8 cellular contexts compared by ENCODE assay signal in the genomic region with DNA sequence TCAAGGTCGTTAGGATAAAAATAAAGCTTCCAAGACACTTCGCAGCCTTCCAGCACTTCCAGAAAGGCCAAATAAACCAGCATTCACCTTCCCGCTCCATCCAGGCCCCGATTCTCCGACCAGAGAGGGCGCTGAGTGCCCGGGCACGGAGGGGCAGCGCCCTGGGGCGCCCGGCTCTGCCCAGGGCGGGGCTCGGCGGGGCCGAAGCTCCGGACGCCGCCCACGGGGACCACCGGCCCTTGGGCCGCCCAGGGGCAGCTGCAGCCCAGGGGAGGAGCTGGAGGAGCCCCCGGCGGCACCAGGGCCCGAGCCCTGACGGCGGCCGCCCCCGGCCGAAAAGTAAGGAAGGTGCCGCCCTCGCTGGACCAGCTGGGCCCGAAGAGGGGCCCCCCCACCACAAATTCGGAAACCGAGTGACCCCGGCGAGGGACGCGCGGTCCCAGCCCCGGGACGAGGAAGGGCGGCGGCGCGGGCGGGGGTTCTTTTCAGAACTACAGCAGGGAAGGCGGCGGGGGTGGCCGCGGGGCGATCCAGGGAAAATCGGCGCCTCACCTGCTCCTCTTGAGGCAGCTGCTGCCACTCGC. TPM values are rescaled to one million over a fixed set of nuclear protein-coding genes. Genes with fewer than 3 reads are reported as not detected.
A peak's percentile ranks its signal among the peaks of the same experiment; 100 is the strongest.
DNase-seq lines count a peak whose midpoint lies in the region; ATAC-seq and TF ChIP-seq lines count a peak whose summit lies in the region.

No MANE protein-coding gene starts in this region.

- peaks cover 38% of the 10 kb centered on the region for H3K4me1 Mint-ChIP-seq in activated CD8-positive, alpha-beta memory T cell treated with anti-CD3 and anti-CD28 coated beads, Interleukin-2, amount 10 ng/mL, durations not matched to agents 7 days and 5 days

- 0% methylated on average over 22 of the region's 54 CpGs for WGBS in suprapubic skin

- TF ChIP-seq POLR2A in suprapubic skin (IDR thresholded peaks at IDR 0.05): no peak

- H3K4me1 ChIP-seq in mononuclear cell (ENCODE audit: insufficient read depth, low read length) (peaks cover 37% of the 10 kb centered on the region), suprapubic skin (peaks cover 50% of the 10 kb centered on the region)

- TF ChIP-seq CTCF in epithelial cell of esophagus (IDR thresholded peaks at IDR 0.05; ENCODE audit: insufficient read depth, low read depth, low read length, missing control alignments) (peak; percentile 26), suprapubic skin (IDR thresholded peaks at IDR 0.05) (peak in 1 of 2 donors; percentile 20)

- DNase-seq in activated CD8-positive, alpha-beta memory T cell treated with anti-CD3 and anti-CD28 coated beads for 4 hours (ENCODE audit: low read depth in 2 of 2): peak; percentile 7 to 12
- DNase-seq in activated CD8-positive, alpha-beta memory T cell treated with anti-CD3 and anti-CD28 coated beads for 24 hours: no peak
- DNase-seq in NCI-H128 (lab: John Stamatoyannopoulos, UW; ENCODE audit: unreplicated experiment): peak; percentile 14
- peak; percentile 60 for DNase-seq in activated CD8-positive, alpha-beta memory T cell treated with anti-CD3 and anti-CD28 coated beads, Interleukin-2, amount 10 ng/mL, durations not matched to agents 7 days and 5 days
- peak; percentile 43 for DNase-seq in epithelial cell of esophagus (ENCODE audit: low read depth)
- no peak for DNase-seq in suprapubic skin (ENCODE audit: low spot score in 2 of 2)

- H3K9me3 Mint-ChIP-seq in activated CD8-positive, alpha-beta memory T cell treated with anti-CD3 and anti-CD28 coated beads, Interleukin-2, amount 10 ng/mL, durations not matched to agents 7 days and 5 days (ENCODE audit: low read depth): no peaks in the 10 kb centered on the region

- H3K36me3 ChIP-seq in suprapubic skin: no peaks in the 10 kb centered on the region

- peak overlapping the region; percentile 99 for H3K27ac ChIP-seq in suprapubic skin

- H3K4me3 ChIP-seq in epithelial cell of esophagus (ENCODE audit: low read length): peak overlapping the region; percentile 84
- peak overlapping the region; percentile 70 for H3K4me3 ChIP-seq in mononuclear cell (ENCODE audit: low read length)
- H3K4me3 ChIP-seq in suprapubic skin: peak overlapping the region; percentile 89

- H3K27ac Mint-ChIP-seq in activated CD8-positive, alpha-beta memory T cell treated with anti-CD3 and anti-CD28 coated beads, Interleukin-2, amount 10 ng/mL, durations not matched to agents 7 days and 5 days: peak overlapping the region; percentile 85

- H3K9me3 ChIP-seq in mononuclear cell (ENCODE audit: low read depth, low read length): no peaks in the 10 kb centered on the region
- H3K9me3 ChIP-seq in suprapubic skin: no peaks in the 10 kb centered on the region

- TF ChIP-seq EP300 in suprapubic skin (IDR thresholded peaks at IDR 0.05): no peak

- H3K27me3 ChIP-seq in mononuclear cell (ENCODE audit: insufficient read depth, low read length) (no peaks in the 10 kb centered on the region), suprapubic skin (no peaks in the 10 kb centered on the region)

- H3K27me3 Mint-ChIP-seq in activated CD8-positive, alpha-beta memory T cell treated with anti-CD3 and anti-CD28 coated beads, Interleukin-2, amount 10 ng/mL, durations not matched to agents 7 days and 5 days: no peaks in the 10 kb centered on the region

- ATAC-seq in HG02610 (IDR thresholded peaks at IDR 0.05; ENCODE audit: unreplicated experiment): peak; percentile 16
- peak; percentile 23 for ATAC-seq in activated CD8-positive, alpha-beta memory T cell treated with anti-CD3 and anti-CD28 coated beads, Interleukin-2, amount 10 ng/mL, durations not matched to agents 7 days and 5 days

- peak overlapping the region; percentile 78 for H3K4me3 Mint-ChIP-seq in activated CD8-positive, alpha-beta memory T cell treated with anti-CD3 and anti-CD28 coated beads, Interleukin-2, amount 10 ng/mL, durations not matched to agents 7 days and 5 days

- H3K36me3 Mint-ChIP-seq in activated CD8-positive, alpha-beta memory T cell treated with anti-CD3 and anti-CD28 coated beads, Interleukin-2, amount 10 ng/mL, durations not matched to agents 7 days and 5 days: peaks cover 13% of the 10 kb centered on the region

- CTCF ChIA-PET in activated CD8-positive, alpha-beta memory T cell treated with anti-CD3 and anti-CD28 coated beads, Interleukin-2, amount 10 ng/mL, durations not matched to agents 7 days and 5 days (lab: Charles Lee): interaction anchor here (0.8 to 3.1 kb wide), 11 partner anchors 10 to 190 kb away, joined by 3 to 34 read pairs (median 4); a partner anchor contains a TSS

RNA-seq across cellular contexts. Expression of a gene that starts 0.3 kb away (rescaled TPM):
- total RNA-seq in activated CD8-positive, alpha-beta memory T cell treated with anti-CD3 and anti-CD28 coated beads, Interleukin-2, amount 10 ng/mL, durations not matched to agents 7 days and 5 days: 10 to 100 TPM; 28.8 to 31.9 TPM
- total RNA-seq in mononuclear cell (29.8 TPM), suprapubic skin (10 to 100 TPM; 72.2 to 89.0 (median 80.9) TPM)

RNA-seq across cellular contexts. Expression of a gene that starts 10.5 kb away (rescaled TPM):
- 10 to 100 TPM; 55.8 to 64.1 TPM for total RNA-seq in activated CD8-positive, alpha-beta memory T cell treated with anti-CD3 and anti-CD28 coated beads, Interleukin-2, amount 10 ng/mL, durations not matched to agents 7 days and 5 days
- total RNA-seq in mononuclear cell (65.1 TPM), suprapubic skin (100 to 1,000 TPM; 161 to 221 (median 193) TPM)

RNA-seq across cellular contexts. Expression of a gene that starts 56.6 kb away (rescaled TPM):
- 10 to 100 TPM; 21.7 to 25.5 TPM for total RNA-seq in activated CD8-positive, alpha-beta memory T cell treated with anti-CD3 and anti-CD28 coated beads, Interleukin-2, amount 10 ng/mL, durations not matched to agents 7 days and 5 days
- 2.8 TPM for total RNA-seq in mononuclear cell
- total RNA-seq in suprapubic skin: 10 to 100 TPM in 3 of 4 donors, 1 to 10 TPM in 1; 7.1 to 14.2 (median 10.2) TPM

Comparison
In these comparisons a context has a peak if more than half of its experiments do, and no peak if none do; other contexts are left out.
1. DNase-seq: peak in activated CD8-positive, alpha-beta memory T cell treated with anti-CD3 and anti-CD28 coated beads for 4 hours (2 of 2), NCI-H128 (single experiment), activated CD8-positive, alpha-beta memory T cell treated with anti-CD3 and anti-CD28 coated beads, Interleukin-2, amount 10 ng/mL, durations not matched to agents 7 days and 5 days (single experiment) and epithelial cell of esophagus (single experiment); none in activated CD8-positive, alpha-beta memory T cell treated with anti-CD3 and anti-CD28 coated beads for 24 hours (single experiment) and suprapubic skin (0 of 2).
2. Peak in every context shown above with its lines, with median percentiles within 50 percentile points of each other: H3K4me3 ChIP-seq.